ENCODE assay signal across 8 cellular contexts in genomic region chr12:54126696-54127537, GRCh38.
DNase-seq lines count a peak whose midpoint lies in the region; ATAC-seq and TF ChIP-seq lines count a peak whose summit lies in the region.

No MANE protein-coding gene starts in this region.

- DNase-seq in BJ (ENCODE audit: low read depth) (no peak), Peyer's patch (peak; percentile 35 to 66 (median 62)), foreskin fibroblast (peak; percentile 56 to 81), neural progenitor cell (ENCODE audit: low spot score) (peak; percentile 66), activated gamma-delta T cell (lab: John Stamatoyannopoulos, UW) (no peak), SW 1271 (lab: John Stamatoyannopoulos, UW) (no peak)
- DNase-seq in activated effector memory CD4-positive, alpha-beta T cell treated with Interleukin-2 at 50 U/mL for 16 hours: no peak

- no peaks in the 10 kb centered on the region for H3K79me2 ChIP-seq in neural progenitor cell (ENCODE audit: low read depth)

- H3K27me3 ChIP-seq in BJ (ENCODE audit: control insufficient read depth, insufficient read depth, low read length) (peaks cover 4% of the 10 kb centered on the region; the same call in 1 of the 2 replicates), Peyer's patch (peaks cover 0 to 7% of the 10 kb centered on the region in 2 donors), neural progenitor cell (peaks cover 100% of the 10 kb centered on the region)

- CTCF ChIA-PET in BJ (lab: Yijun Ruan, JAX): no interaction called here

- TF ChIP-seq POLR2A in Peyer's patch (IDR thresholded peaks at IDR 0.05): peak in 1 of 2 donors; percentile 16

- no peaks in the 10 kb centered on the region for H3K36me3 Mint-ChIP-seq in neural progenitor cell

- POLR2A ChIA-PET in BJ (lab: Charles Lee): no interaction called here

- no peak overlapping the region for H3K27ac Mint-ChIP-seq in neural progenitor cell

- ATAC-seq in GM19397 (IDR thresholded peaks at IDR 0.05; ENCODE audit: unreplicated experiment): no peak

- H2AFZ ChIP-seq in neural progenitor cell (replicated peaks): peak overlapping the region; percentile 97

- H3K27ac ChIP-seq in Peyer's patch (peak overlapping the region; percentile 55 to 84 (median 65)), neural progenitor cell (no peak overlapping the region)

- TF ChIP-seq CTCF in BJ (IDR thresholded peaks at IDR 0.05; ENCODE audit: insufficient read depth, low read depth, low read length): no peak
- TF ChIP-seq CTCF in Peyer's patch (IDR thresholded peaks at IDR 0.05): no peak
- no peak for TF ChIP-seq CTCF in foreskin fibroblast (IDR thresholded peaks at IDR 0.05; ENCODE audit: low read depth, low read length)
- no peak for TF ChIP-seq CTCF in neural progenitor cell (IDR thresholded peaks at IDR 0.05)

- H3K9me3 ChIP-seq in Peyer's patch (no peaks in the 10 kb centered on the region), neural progenitor cell (ENCODE audit: low read depth) (no peaks in the 10 kb centered on the region)

- H3F3A ChIP-seq in neural progenitor cell (ENCODE audit: low read depth): peaks cover 42% of the 10 kb centered on the region

- H3K9ac ChIP-seq in neural progenitor cell: no peak overlapping the region

- H3K4me1 ChIP-seq in Peyer's patch: peaks cover 0 to 18% (median 3%) of the 10 kb centered on the region in 4 donors
- peaks cover 57% of the 10 kb centered on the region for H3K4me1 ChIP-seq in neural progenitor cell

- H4K20me1 ChIP-seq in neural progenitor cell (ENCODE audit: low read depth): peaks cover 31% of the 10 kb centered on the region

- H3K27me3 Mint-ChIP-seq in neural progenitor cell (ENCODE audit: insufficient read depth, low read depth): peaks cover 81% of the 10 kb centered on the region

- no peaks in the 10 kb centered on the region for H3K9me3 Mint-ChIP-seq in neural progenitor cell

- peak overlapping the region; percentile 67 for H3K4me3 Mint-ChIP-seq in neural progenitor cell

- H3K4me3 ChIP-seq in BJ (ENCODE audit: low read depth, low read length): peak overlapping the region; percentile 51
- peak overlapping the region; percentile 38 to 58 (median 52) for H3K4me3 ChIP-seq in Peyer's patch
- H3K4me3 ChIP-seq in foreskin fibroblast (ENCODE audit: low read depth in 1 of 2, low read length in 2 of 2): peak overlapping the region; percentile 69 to 86
- H3K4me3 ChIP-seq in neural progenitor cell: peak overlapping the region; percentile 64

- H3K4me2 ChIP-seq in neural progenitor cell: peak overlapping the region; percentile 90

- peaks cover 11% of the 10 kb centered on the region for H3K4me1 Mint-ChIP-seq in neural progenitor cell

- H3K36me3 ChIP-seq in BJ (ENCODE audit: control insufficient read depth, insufficient read depth, low read length): no peaks in the 10 kb centered on the region; the same call in 1 of the 2 replicates
- no peaks in the 10 kb centered on the region for H3K36me3 ChIP-seq in Peyer's patch
- H3K36me3 ChIP-seq in neural progenitor cell: no peaks in the 10 kb centered on the region

Comparison
In these comparisons a context has a peak if more than half of its experiments do, and no peak if none do; other contexts are left out.
1. DNase-seq: peak in Peyer's patch (3 of 3), foreskin fibroblast (2 of 2) and neural progenitor cell (single experiment); none in BJ (single experiment), activated gamma-delta T cell (single experiment), SW 1271 (0 of 2) and activated effector memory CD4-positive, alpha-beta T cell treated with Interleukin-2 at 50 U/mL for 16 hours (single experiment).
2. Peak in every context shown above with its lines, with median percentiles within 50 percentile points of each other: H3K4me3 ChIP-seq.